Comparison of ENCODE assay signal across 8 cellular contexts in genomic region chr10:114526497-114527238, GRCh38.
DNase-seq lines count a peak whose midpoint lies in the region; ATAC-seq and TF ChIP-seq lines count a peak whose summit lies in the region.

No MANE protein-coding gene starts in this region.

- no peaks in the 10 kb centered on the region for H3K27me3 Mint-ChIP-seq in activated B cell treated with CpG ODN at 0.5 μM for 24 hours

- DNase-seq in NCI-H2029 treated with DMSO at 0.1 percent for 48 hours (lab: John Stamatoyannopoulos, UW) = peak; percentile 39
- peak; percentile 67 for DNase-seq in activated B cell treated with CpG ODN at 0.5 μM for 24 hours
- peak; percentile 94 for DNase-seq in central memory CD4-positive, alpha-beta T cell
- DNase-seq in kidney tubule cell (ENCODE audit: low spot score) = peak; percentile 89
- DNase-seq in stimulated activated CD4-positive, alpha-beta T cell treated with anti-CD3 and anti-CD28 coated beads, Interleukin-1b, Interleukin-23, amount 100 ng/mL, for 4 hours (ENCODE audit: low read depth in 2 of 2) = peak; percentile 67 to 79
- no peak for DNase-seq in T1000 (lab: John Stamatoyannopoulos, UW)

- ATAC-seq in GM18508 (IDR thresholded peaks at IDR 0.05; ENCODE audit: insufficient read depth, unreplicated experiment) = peak; percentile 94
- ATAC-seq in HG02885 (IDR thresholded peaks at IDR 0.05; ENCODE audit: poor library complexity, unreplicated experiment) = peak; percentile 97
- peak; percentile 96 for ATAC-seq in activated B cell treated with CpG ODN at 0.5 μM for 24 hours (ENCODE audit: low read depth)

- peaks cover 63% of the 10 kb centered on the region for H3K4me1 Mint-ChIP-seq in activated B cell treated with CpG ODN at 0.5 μM for 24 hours

- intact Hi-C loops in activated B cell treated with CpG ODN at 0.5 μM for 24 hours (cut with micrococcal nuclease) = loop anchor here (1.0 to 10.0 kb wide), 8 partner anchors 12 to 845 kb away; partner anchors contain the start of genes CCDC186, FHIP2A, TDRD1 and TRUB1

- no peaks in the 10 kb centered on the region for H3K9me3 Mint-ChIP-seq in activated B cell treated with CpG ODN at 0.5 μM for 24 hours

- H3K36me3 Mint-ChIP-seq in activated B cell treated with CpG ODN at 0.5 μM for 24 hours (ENCODE audit: low read depth) = peaks cover 10% of the 10 kb centered on the region

- POLR2A ChIA-PET in activated B cell treated with CpG ODN at 0.5 μM for 24 hours (lab: Charles Lee) = interaction anchor here (0.6 to 8.5 kb wide), 21 partner anchors 10 to 1969 kb away, joined by 3 to 268 read pairs (median 5); partner anchors contain the start of genes CCDC186, FHIP2A and TRUB1

- peak overlapping the region; percentile 99 for H3K27ac Mint-ChIP-seq in activated B cell treated with CpG ODN at 0.5 μM for 24 hours

- TF ChIP-seq CTCF in activated B cell treated with CpG ODN at 0.5 μM for 24 hours (IDR thresholded peaks at IDR 0.05) = no peak

- peak overlapping the region; percentile 95 for H3K4me3 Mint-ChIP-seq in activated B cell treated with CpG ODN at 0.5 μM for 24 hours

- CTCF ChIA-PET in activated B cell treated with CpG ODN at 0.5 μM for 24 hours (lab: Charles Lee) = interaction anchor here (0.9 to 2.9 kb wide), 17 partner anchors 11 to 295 kb away, joined by 3 to 24 read pairs (median 4); partner anchors contain the start of gene FHIP2A
